In genomic region chr13:99442273-99442895, GRCh38 we compare ENCODE assay signal across 1 cellular context.
TF ChIP-seq lines count a peak whose summit lies in the region.

No MANE protein-coding gene starts in this region.

TF ChIP-seq in K562, 482 proteins besides CTCF, POLR2A, EP300 and RAD21:
- TF ChIP-seq RREB1 (CRISPR knock-in tag; IDR thresholded peaks at IDR 0.05), result no peak
- TF ChIP-seq CHAMP1 (IDR thresholded peaks at IDR 0.05), result peak; percentile 19; the same call in 1 of the 2 replicates
- no peak for TF ChIP-seq NCOA1 (IDR thresholded peaks at IDR 0.05; ENCODE audit: low read depth)
- 0 out of 2 replicates have a peak, but pooled peaks have one; percentile 21 for TF ChIP-seq C11orf30 (IDR thresholded peaks at IDR 0.05; ENCODE audit: low read depth)
- TF ChIP-seq HSF4 (CRISPR knock-in tag; IDR thresholded peaks at IDR 0.05; ENCODE audit: borderline replicate concordance), result no peak
- no peak for TF ChIP-seq PKNOX1 (IDR thresholded peaks at IDR 0.05)
- no peak for TF ChIP-seq ZNF586 (CRISPR knock-in tag; conservative IDR thresholded peaks at IDR 0.05)
- TF ChIP-seq SMC3 (conservative IDR thresholded peaks at IDR 0.05; ENCODE audit: insufficient read depth, low read depth, low read length), result peak; percentile 56
- TF ChIP-seq DEAF1 (CRISPR knock-in tag; IDR thresholded peaks at IDR 0.05), result peak; percentile 69
- TF ChIP-seq STAT6 (CRISPR knock-in tag; IDR thresholded peaks at IDR 0.05), result no peak
- no peak for TF ChIP-seq ZNF589 (CRISPR knock-in tag; IDR thresholded peaks at IDR 0.05; ENCODE audit: low read depth)
- no peak for TF ChIP-seq MNT (conservative IDR thresholded peaks at IDR 0.05)
- peak in 1 of 2 experiments; percentile 77; a peak in 2 of 3 replicates for TF ChIP-seq CBX3 (IDR thresholded peaks at IDR 0.05; ENCODE audit: borderline replicate concordance in 1 of 2, low read length in 2 of 2)
- TF ChIP-seq ZNF316 (IDR thresholded peaks at IDR 0.05), result peak; percentile 42; the same call in 1 of the 2 replicates
- no peak for TF ChIP-seq ZNF445 (CRISPR knock-in tag; IDR thresholded peaks at IDR 0.05; ENCODE audit: low read depth)
- TF ChIP-seq FOXA1 (IDR thresholded peaks at IDR 0.05; ENCODE audit: borderline replicate concordance), result no peak
- TF ChIP-seq ZFP30 (CRISPR knock-in tag; IDR thresholded peaks at IDR 0.05; ENCODE audit: borderline replicate concordance), result no peak
- no peak for TF ChIP-seq TCF3 (CRISPR knock-in tag; IDR thresholded peaks at IDR 0.05)
- TF ChIP-seq E2F4 (CRISPR knock-in tag; IDR thresholded peaks at IDR 0.05; ENCODE audit: low read depth), result no peak
